In genomic region chrX:69538321-69538876, GRCh38 we compare ENCODE assay signal across 8 cellular contexts. TPM values are rescaled to one million over a fixed set of nuclear protein-coding genes. Genes with fewer than 3 reads are reported as not detected.
DNase-seq lines count a peak whose midpoint lies in the region; ATAC-seq and TF ChIP-seq lines count a peak whose summit lies in the region.

No MANE protein-coding gene starts in this region.

- H2BK5ac ChIP-seq in H9 (ENCODE audit: insufficient read length, low read length): no peak overlapping the region
- no peak overlapping the region for H2BK5ac ChIP-seq in mesendoderm (ENCODE audit: low read length)

- H3K4me3 ChIP-seq in mesendoderm (ENCODE audit: low read length): no peak overlapping the region

- H3K79me1 ChIP-seq in H9 (ENCODE audit: insufficient read depth, low read depth, low read length, poor library complexity, severe bottlenecking) (no peaks in the 10 kb centered on the region), mesendoderm (ENCODE audit: low read length) (no peaks in the 10 kb centered on the region)

- no peaks in the 10 kb centered on the region for H3K36me3 ChIP-seq in mesendoderm (ENCODE audit: control insufficient read depth, insufficient read depth, low read length)

- H3K56ac ChIP-seq in H9 (ENCODE audit: insufficient read length, low read depth, low read length): no peak overlapping the region
- H3K56ac ChIP-seq in mesendoderm (ENCODE audit: low read length): peak overlapping the region; percentile 83

- H3K4ac ChIP-seq in H9 (ENCODE audit: low read depth, low read length): no peak overlapping the region
- no peak overlapping the region for H3K4ac ChIP-seq in mesendoderm (ENCODE audit: low read depth, low read length)

- H3K36me3 Mint-ChIP-seq in H9 (ENCODE audit: insufficient read depth in 1 of 3, low read depth in 3 of 3): peaks cover 6 to 11% (median 7%) of the 10 kb centered on the region in 3 experiments

- no CpG with 5 or more reads among the region's 45 CpGs for WGBS in H9 (ENCODE audit: extremely low coverage, insufficient read length, low lambda C conversion rate)
- no CpG with 5 or more reads among the region's 45 CpGs for WGBS in mesendoderm (ENCODE audit: extremely low coverage, insufficient coverage, low lambda C conversion rate)

- H3K4me1 ChIP-seq in H9 (ENCODE audit: insufficient read depth, low read length) (no peaks in the 10 kb centered on the region), mesendoderm (ENCODE audit: control insufficient read depth, low read depth, low read length) (no peaks in the 10 kb centered on the region)

- no peaks in the 10 kb centered on the region for H3K23me2 ChIP-seq in H9 (ENCODE audit: insufficient read length, low read depth, low read length, poor library complexity, severe bottlenecking)

- peaks cover 10 to 11% of the 10 kb centered on the region in 2 experiments for H3K4me1 Mint-ChIP-seq in H9

- no peak for ATAC-seq in HG02970 (IDR thresholded peaks at IDR 0.05; ENCODE audit: low FRiP score, unreplicated experiment)

- no peak overlapping the region for H3K9ac ChIP-seq in H9 (ENCODE audit: extremely low read depth, insufficient read length, low read length)
- peak overlapping the region; percentile 74 for H3K9ac ChIP-seq in mesendoderm (ENCODE audit: low read length)

- no peak overlapping the region for H2BK20ac ChIP-seq in H9 (ENCODE audit: low read depth, low read length, poor library complexity, severe bottlenecking)

- DNase-seq in GM03348 (ENCODE audit: low spot score) (peak; percentile 90), H9 (peak; percentile 65), NCI-H146 (lab: John Stamatoyannopoulos, UW) (peak; percentile 60), mesendoderm (peak; percentile 60)
- peak; percentile 86 for DNase-seq in activated CD8-positive, alpha-beta memory T cell treated with anti-CD3 and anti-CD28 coated beads for 24 hours
- peak; percentile 42 for DNase-seq in effector CD8-positive, alpha-beta T cell (lab: John Stamatoyannopoulos, UW)
- peak; percentile 15 to 28 for DNase-seq in stimulated activated CD8-positive, alpha-beta memory T cell treated with anti-CD3 and anti-CD28 coated beads, Interleukin-15, amount 100 ng/mL, for 4 hours (ENCODE audit: low read depth in 2 of 2)

- H3K14ac ChIP-seq in H9 (ENCODE audit: insufficient read depth, low read length): no peak overlapping the region

- H2AK5ac ChIP-seq in H9 (ENCODE audit: insufficient read length, low read length): no peak overlapping the region
- H2AK5ac ChIP-seq in mesendoderm (ENCODE audit: low read length): no peak overlapping the region

- TF ChIP-seq CTCF in H9 (conservative IDR thresholded peaks at IDR 0.05): peak; percentile 79

- peaks cover 4% of the 10 kb centered on the region for H3K27me3 Mint-ChIP-seq in H9 (ENCODE audit: low read depth)

- H3K79me2 ChIP-seq in H9 (ENCODE audit: insufficient read depth, low read length): no peaks in the 10 kb centered on the region
- H3K79me2 ChIP-seq in mesendoderm (ENCODE audit: control insufficient read depth, insufficient read depth, low read length): no peaks in the 10 kb centered on the region

- no peak overlapping the region for H4K91ac ChIP-seq in H9 (ENCODE audit: insufficient read length, low read depth, low read length)

- H3K4me2 ChIP-seq in H9 (ENCODE audit: insufficient read depth, insufficient read length, low read length) (peak overlapping the region; percentile 10), mesendoderm (ENCODE audit: low read length) (peak overlapping the region; percentile 40)

- H3K27ac ChIP-seq in H9 (ENCODE audit: insufficient read length, low read depth, low read length) (no peak overlapping the region), mesendoderm (ENCODE audit: low read depth, low read length) (no peak overlapping the region)

- H3K27me3 ChIP-seq in H9 (ENCODE audit: insufficient read depth, low read length) (no peaks in the 10 kb centered on the region), mesendoderm (ENCODE audit: insufficient read depth, low read length, poor library complexity) (no peaks in the 10 kb centered on the region)

- H3K9me3 ChIP-seq in H9 (ENCODE audit: control insufficient read depth, low read depth, low read length): peaks cover 56% of the 10 kb centered on the region

- no peak overlapping the region for H2AFZ ChIP-seq in H9 (ENCODE audit: low read length)

- H3K9me3 Mint-ChIP-seq in H9: peaks cover 71% of the 10 kb centered on the region in 2 experiments

- no peak overlapping the region for H2BK120ac ChIP-seq in H9 (ENCODE audit: low read depth, low read length, poor library complexity, severe bottlenecking)
- no peak overlapping the region for H2BK120ac ChIP-seq in mesendoderm (ENCODE audit: low read depth, low read length)

- peak overlapping the region in 1 of 3 experiments; percentile 70; a peak in 1 of 7 replicates for H3K27ac Mint-ChIP-seq in H9

- H3K23ac ChIP-seq in H9 (ENCODE audit: insufficient read length, low read depth, low read length) (no peak overlapping the region), mesendoderm (ENCODE audit: low read length) (no peak overlapping the region)

- H3K18ac ChIP-seq in H9 (ENCODE audit: insufficient read length, low read depth, low read length) (no peak overlapping the region), mesendoderm (ENCODE audit: low read length) (peak overlapping the region; percentile 69)

- H3T11ph ChIP-seq in H9 (ENCODE audit: low read length): no peak overlapping the region

- H4K5ac ChIP-seq in H9 (ENCODE audit: insufficient read length, low read depth, low read length) (no peak overlapping the region), mesendoderm (ENCODE audit: low read length) (no peak overlapping the region)

- H4K20me1 ChIP-seq in H9 (ENCODE audit: control insufficient read depth, insufficient read depth, insufficient read length): no peaks in the 10 kb centered on the region

- H2BK12ac ChIP-seq in H9 (ENCODE audit: insufficient read length, low read depth, low read length): no peak overlapping the region

- no peak overlapping the region for H4K8ac ChIP-seq in H9 (replicated peaks; ENCODE audit: insufficient read length, low read depth, low read length)
- H4K8ac ChIP-seq in mesendoderm (ENCODE audit: low read depth, low read length): no peak overlapping the region

- H2BK15ac ChIP-seq in H9 (ENCODE audit: low read depth, low read length) (no peak overlapping the region), mesendoderm (replicated peaks; ENCODE audit: low read depth) (no peak overlapping the region)

- H3K4me3 Mint-ChIP-seq in H9: peak overlapping the region; percentile 67 to 69

RNA-seq across cellular contexts. Expression of gene NALF2, which starts 34.3 kb away (rescaled TPM):
- total RNA-seq in H9 (2021): 9.7 and 11.2 TPM in 2 replicates
- 4.4 TPM for polyA plus RNA-seq in mesendoderm (2013, experiment 1 of 2)
- 4.7 TPM for polyA plus RNA-seq in mesendoderm (2013, experiment 2 of 2)

Comparison
In these comparisons a context has a peak if more than half of its experiments do, and no peak if none do; other contexts are left out.
1. DNase-seq: peak in every context shown above with its lines; median percentile 90 in GM03348; 86 in activated CD8-positive, alpha-beta memory T cell treated with anti-CD3 and anti-CD28 coated beads for 24 hours; 65 in H9; 60 in NCI-H146; 60 in mesendoderm; 42 in effector CD8-positive, alpha-beta T cell; 22 in stimulated activated CD8-positive, alpha-beta memory T cell treated with anti-CD3 and anti-CD28 coated beads, Interleukin-15, amount 100 ng/mL, for 4 hours.